ENCODE assay signal across 22 cellular contexts in the genomic region with DNA sequence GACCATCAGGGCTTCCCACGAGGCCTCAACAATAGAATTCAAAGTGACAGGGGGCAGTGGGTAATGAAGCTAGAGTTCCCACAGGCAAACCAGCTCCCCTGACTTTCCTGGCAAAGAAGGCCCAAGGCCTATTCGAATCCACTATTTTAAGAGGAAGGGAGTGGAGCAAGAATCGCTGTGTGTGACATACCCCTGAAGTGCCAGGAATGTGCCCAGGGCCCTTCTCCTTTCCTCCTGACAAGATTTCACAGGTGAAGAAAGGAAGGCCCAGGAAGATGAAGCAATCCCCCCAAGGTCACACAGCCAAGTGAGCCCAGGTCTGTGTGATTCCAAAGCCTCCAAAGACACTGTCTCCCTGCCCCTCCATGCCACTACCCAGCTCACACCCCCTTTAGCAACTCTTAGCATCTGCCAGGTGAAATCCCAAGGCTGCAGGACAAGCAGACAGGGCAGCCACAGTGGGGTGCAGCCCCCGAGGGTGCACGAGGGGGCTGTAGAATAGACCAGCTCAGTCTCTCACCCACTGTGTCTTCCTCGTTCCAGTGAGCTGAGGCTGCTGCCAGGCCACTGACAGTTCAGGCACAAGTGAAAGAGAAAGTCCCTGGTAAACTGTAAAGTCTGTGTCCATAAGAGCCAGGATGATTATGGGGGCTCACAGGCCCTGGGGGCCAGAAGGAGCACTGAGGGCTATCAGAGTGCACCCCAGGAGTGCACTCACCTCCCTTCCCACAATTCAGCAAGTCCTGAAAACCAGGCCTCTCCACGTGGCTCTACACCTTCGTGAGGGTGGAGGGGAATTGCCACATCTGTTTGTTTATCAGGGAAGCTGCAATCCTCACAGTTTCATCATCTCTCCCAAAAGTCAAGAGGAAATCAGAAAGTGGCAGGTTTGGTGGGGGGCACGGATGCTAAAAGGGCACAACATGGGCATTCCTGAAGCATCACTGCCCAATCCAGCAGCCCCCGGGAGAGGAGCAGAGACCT.
DNase-seq lines count a peak whose midpoint lies in the region; ATAC-seq, FAIRE-seq and TF ChIP-seq lines count a peak whose summit lies in the region.
"Had no signal": no experiment of that assay in that cellular context is flagged by ENCODE, and none has a peak within 500 bp of the region (broad histone marks: within the 10 kb centered on the region; RNA-seq: fewer than 3 reads in every experiment).

No MANE protein-coding gene starts in this region.

- H3K9me2 ChIP-seq in OCI-LY7 (ENCODE audit: insufficient read depth, low read length), result no peaks in the 10 kb centered on the region

- peak overlapping the region; percentile 77; the same call in 1 of the 2 replicates for H2AFZ ChIP-seq in OCI-LY7 (ENCODE audit: low read length)

- FAIRE-seq in small intestine (lab: Jason Lieb, UNC), result no peak
- FAIRE-seq: H54 had no signal

- H3K4me1 Mint-ChIP-seq in activated CD8-positive, alpha-beta T cell treated with anti-CD3 and anti-CD28 coated beads, Interleukin-2, amount 10 ng/mL, durations not matched to agents 7 days and 5 days (ENCODE audit: low read depth), result peaks cover 20% of the 10 kb centered on the region
- H3K4me1 Mint-ChIP-seq in activated CD8-positive, alpha-beta T cell treated with anti-CD3 and anti-CD28 coated beads for 36 hours (ENCODE audit: low read depth), result peaks cover 8% of the 10 kb centered on the region

- DNase-seq in activated CD8-positive, alpha-beta T cell treated with anti-CD3 and anti-CD28 coated beads, Interleukin-2, amount 10 ng/mL, durations not matched to agents 7 days and 5 days, result no peak
- no peak for DNase-seq in activated CD8-positive, alpha-beta T cell treated with anti-CD3 and anti-CD28 coated beads for 36 hours
- DNase-seq in OCI-LY7 (ENCODE audit: low spot score) (no peak), fibroblast of villous mesenchyme (ENCODE audit: low read depth) (peak; percentile 63), small intestine (peak; percentile 28), cortex of kidney (lab: John Stamatoyannopoulos, UW) (no peak), HPDE6-E6E7 (ENCODE audit: extremely low spot score) (no peak), NCI-H446 (lab: John Stamatoyannopoulos, UW) (no peak)
- DNase-seq: activated CD4-positive, alpha-beta memory T cell treated with anti-CD3 and anti-CD28 coated beads, Interleukin-2, amount 10 ng/mL, durations not matched to agents 7 days and 5 days; activated naive CD8-positive, alpha-beta T cell treated with anti-CD3 and anti-CD28 coated beads, Interleukin-2, amount 50 U/mL, for 24 hours; DMS153; dorsolateral prefrontal cortex; naive thymus-derived CD8-positive, alpha-beta T cell; NCI-H524; SIG-M5; spleen had no signal

- no peaks in the 10 kb centered on the region for H3K27me3 Mint-ChIP-seq in activated CD8-positive, alpha-beta T cell treated with anti-CD3 and anti-CD28 coated beads, Interleukin-2, amount 10 ng/mL, durations not matched to agents 7 days and 5 days (ENCODE audit: low read depth)
- H3K27me3 Mint-ChIP-seq in activated CD8-positive, alpha-beta T cell treated with anti-CD3 and anti-CD28 coated beads for 36 hours, result no peaks in the 10 kb centered on the region
- H3K27me3 Mint-ChIP-seq: activated naive CD8-positive, alpha-beta T cell treated with anti-CD3 and anti-CD28 coated beads, Interleukin-2, amount 50 U/mL, for 24 hours had no signal

- H3K36me3 Mint-ChIP-seq in activated CD8-positive, alpha-beta T cell treated with anti-CD3 and anti-CD28 coated beads, Interleukin-2, amount 10 ng/mL, durations not matched to agents 7 days and 5 days (ENCODE audit: low read depth), result no peaks in the 10 kb centered on the region
- H3K36me3 Mint-ChIP-seq in activated CD8-positive, alpha-beta T cell treated with anti-CD3 and anti-CD28 coated beads for 36 hours (ENCODE audit: low read depth), result no peaks in the 10 kb centered on the region
- H3K36me3 Mint-ChIP-seq: naive thymus-derived CD8-positive, alpha-beta T cell had no signal

- H3K27ac ChIP-seq in OCI-LY7 (ENCODE audit: low read depth, low read length, poor library complexity, severe bottlenecking) (no peak overlapping the region), small intestine (ENCODE audit: low read depth in 1 of 2, low read length in 1 of 2) (no peak overlapping the region)
- H3K27ac ChIP-seq: 22Rv1, C4-2B, cardiac muscle cell, dorsolateral prefrontal cortex, thoracic aorta had no signal

- no peak overlapping the region for H3K4me3 Mint-ChIP-seq in activated CD8-positive, alpha-beta T cell treated with anti-CD3 and anti-CD28 coated beads, Interleukin-2, amount 10 ng/mL, durations not matched to agents 7 days and 5 days
- no peak overlapping the region for H3K4me3 Mint-ChIP-seq in activated CD8-positive, alpha-beta T cell treated with anti-CD3 and anti-CD28 coated beads for 36 hours
- H3K4me3 Mint-ChIP-seq: activated CD4-positive, alpha-beta memory T cell treated with anti-CD3 and anti-CD28 coated beads, Interleukin-2, amount 10 ng/mL, durations not matched to agents 7 days and 5 days; activated naive CD8-positive, alpha-beta T cell treated with anti-CD3 and anti-CD28 coated beads, Interleukin-2, amount 50 U/mL, for 24 hours; activated T-helper 1 cell treated with anti-CD3 and anti-CD28 coated beads, Interleukin-12 subunit alpha, Interleukin-12 subunit beta, Interleukin-2, Interleukin-4 antibody, amounts not matched to agents 30 ng/mL and 10 ng/mL and 1 ng/mL, durations not matched to agents 14 hours and 24 hours and 36 hours; naive thymus-derived CD8-positive, alpha-beta T cell had no signal

- H3K4me1 ChIP-seq in OCI-LY7 (ENCODE audit: insufficient read depth, low read length, poor library complexity, severe bottlenecking), result peaks cover 41% of the 10 kb centered on the region
- no peaks in the 10 kb centered on the region for H3K4me1 ChIP-seq in small intestine (ENCODE audit: control insufficient read depth in 2 of 2, insufficient read depth in 1 of 2, low read depth in 1 of 2, low read length in 1 of 2)

- H3K27ac Mint-ChIP-seq in activated CD8-positive, alpha-beta T cell treated with anti-CD3 and anti-CD28 coated beads, Interleukin-2, amount 10 ng/mL, durations not matched to agents 7 days and 5 days, result no peak overlapping the region
- no peak overlapping the region for H3K27ac Mint-ChIP-seq in activated CD8-positive, alpha-beta T cell treated with anti-CD3 and anti-CD28 coated beads for 36 hours
- H3K27ac Mint-ChIP-seq: activated CD4-positive, alpha-beta memory T cell treated with anti-CD3 and anti-CD28 coated beads, Interleukin-2, amount 10 ng/mL, durations not matched to agents 7 days and 5 days; activated naive CD8-positive, alpha-beta T cell treated with anti-CD3 and anti-CD28 coated beads, Interleukin-2, amount 50 U/mL, for 24 hours; activated T-helper 1 cell treated with anti-CD3 and anti-CD28 coated beads, Interleukin-12 subunit alpha, Interleukin-12 subunit beta, Interleukin-2, Interleukin-4 antibody, amounts not matched to agents 30 ng/mL and 10 ng/mL and 1 ng/mL, durations not matched to agents 14 hours and 24 hours and 36 hours had no signal

- H3K4me3 ChIP-seq in OCI-LY7 (ENCODE audit: low read depth, low read length, poor library complexity, severe bottlenecking) (no peak overlapping the region), fibroblast of villous mesenchyme (ENCODE audit: low read depth, low read length) (no peak overlapping the region), small intestine (ENCODE audit: low read depth in 1 of 2, low read length in 2 of 2) (no peak overlapping the region)
- H3K4me3 ChIP-seq: cardiac muscle cell, dorsolateral prefrontal cortex, spleen, thoracic aorta had no signal

- H3K79me2 ChIP-seq in OCI-LY7 (ENCODE audit: insufficient read depth, low read depth, low read length), result no peaks in the 10 kb centered on the region

- no peaks in the 10 kb centered on the region for H3K9me3 Mint-ChIP-seq in activated CD8-positive, alpha-beta T cell treated with anti-CD3 and anti-CD28 coated beads, Interleukin-2, amount 10 ng/mL, durations not matched to agents 7 days and 5 days (ENCODE audit: insufficient read depth)
- no peaks in the 10 kb centered on the region for H3K9me3 Mint-ChIP-seq in activated CD8-positive, alpha-beta T cell treated with anti-CD3 and anti-CD28 coated beads for 36 hours
- H3K9me3 Mint-ChIP-seq: activated CD4-positive, alpha-beta memory T cell treated with anti-CD3 and anti-CD28 coated beads, Interleukin-2, amount 10 ng/mL, durations not matched to agents 7 days and 5 days; activated naive CD8-positive, alpha-beta T cell treated with anti-CD3 and anti-CD28 coated beads, Interleukin-2, amount 50 U/mL, for 24 hours; activated T-helper 1 cell treated with anti-CD3 and anti-CD28 coated beads, Interleukin-12 subunit alpha, Interleukin-12 subunit beta, Interleukin-2, Interleukin-4 antibody, amounts not matched to agents 30 ng/mL and 10 ng/mL and 1 ng/mL, durations not matched to agents 14 hours and 24 hours and 36 hours; naive thymus-derived CD8-positive, alpha-beta T cell had no signal

- no peak overlapping the region for H3K4me2 ChIP-seq in OCI-LY7 (ENCODE audit: low read length)

- WGBS in small intestine, 3 donors, result 46 to 61% (median 48%) methylated on average over 10 of the region's 10 CpGs

- no peak for TF ChIP-seq CTCF in activated CD8-positive, alpha-beta T cell treated with anti-CD3 and anti-CD28 coated beads for 36 hours (IDR thresholded peaks at IDR 0.05)
- TF ChIP-seq CTCF in OCI-LY7 (conservative IDR thresholded peaks at IDR 0.05; ENCODE audit: low read length) (no peak), fibroblast of villous mesenchyme (IDR thresholded peaks at IDR 0.05; ENCODE audit: insufficient read depth, low read depth, low read length) (no peak)

- H3K36me3 ChIP-seq in OCI-LY7 (ENCODE audit: insufficient read depth, low read length) (no peaks in the 10 kb centered on the region), small intestine (ENCODE audit: control insufficient read depth in 2 of 2, insufficient read depth in 2 of 2, low read length in 2 of 2) (no peaks in the 10 kb centered on the region)
- H3K36me3 ChIP-seq: cardiac muscle cell, spleen, thoracic aorta had no signal

- intact Hi-C loops in activated CD8-positive, alpha-beta T cell treated with anti-CD3 and anti-CD28 coated beads for 36 hours (cut with micrococcal nuclease), result no loop called here
- intact Hi-C loops in OCI-LY7 (cut with micrococcal nuclease; ENCODE audit: unreplicated experiment), result no loop called here

- peak; percentile 42 for ATAC-seq in activated CD8-positive, alpha-beta T cell treated with anti-CD3 and anti-CD28 coated beads, Interleukin-2, amount 10 ng/mL, durations not matched to agents 7 days and 5 days
- ATAC-seq in activated CD8-positive, alpha-beta T cell treated with anti-CD3 and anti-CD28 coated beads for 36 hours, result no peak
- ATAC-seq: activated naive CD8-positive, alpha-beta T cell treated with anti-CD3 and anti-CD28 coated beads, Interleukin-2, amount 50 U/mL, for 24 hours; naive thymus-derived CD8-positive, alpha-beta T cell had no signal

- H3K27me3 ChIP-seq in small intestine (ENCODE audit: control insufficient read depth in 2 of 2, insufficient read depth in 2 of 2, low read length in 2 of 2), result no peaks in the 10 kb centered on the region
- H3K27me3 ChIP-seq: cardiac muscle cell, dorsolateral prefrontal cortex had no signal

- CTCF ChIA-PET in activated CD8-positive, alpha-beta T cell treated with anti-CD3 and anti-CD28 coated beads, Interleukin-2, amount 10 ng/mL, durations not matched to agents 7 days and 5 days (lab: Charles Lee), result interaction anchor here (1.4 kb wide), 1 partner anchor 66 kb away, joined by 3 read pairs; no protein-coding TSS in a partner anchor
- CTCF ChIA-PET in activated CD8-positive, alpha-beta T cell treated with anti-CD3 and anti-CD28 coated beads for 36 hours (lab: Charles Lee), result interaction anchor here (1.6 kb wide), 1 partner anchor 197 kb away, joined by 3 read pairs; no protein-coding TSS in a partner anchor
- CTCF ChIA-PET in OCI-LY7 (lab: Charles Lee; ENCODE audit: unreplicated experiment), result no interaction called here

- BruUV-seq in OCI-LY7 (replicated peaks; lab: Mats Ljungman, UMichigan), result no TSS peak

- POLR2A ChIA-PET in activated CD8-positive, alpha-beta T cell treated with anti-CD3 and anti-CD28 coated beads, Interleukin-2, amount 10 ng/mL, durations not matched to agents 7 days and 5 days (lab: Charles Lee), result no interaction called here
- POLR2A ChIA-PET in activated CD8-positive, alpha-beta T cell treated with anti-CD3 and anti-CD28 coated beads for 36 hours (lab: Charles Lee), result no interaction called here
- POLR2A ChIA-PET in OCI-LY7 (lab: Charles Lee), result interaction anchor here (0.6 to 1.6 kb wide), 3 partner anchors 10 to 309 kb away, joined by 3 to 4 read pairs (median 3); no protein-coding TSS in a partner anchor

- H3K9me3 ChIP-seq in OCI-LY7 (ENCODE audit: low read length), result no peaks in the 10 kb centered on the region
- no peaks in the 10 kb centered on the region for H3K9me3 ChIP-seq in small intestine (ENCODE audit: control insufficient read depth, low read depth)
- H3K9me3 ChIP-seq: spleen, thoracic aorta had no signal

- H4K20me1 ChIP-seq in OCI-LY7 (ENCODE audit: insufficient read depth, low read length), result no peaks in the 10 kb centered on the region

Comparison
In these comparisons a context has a peak if more than half of its experiments do, and no peak if none do; other contexts are left out.
1. DNase-seq: peak in fibroblast of villous mesenchyme (single experiment) and small intestine (single experiment); none in activated CD8-positive, alpha-beta T cell treated with anti-CD3 and anti-CD28 coated beads, Interleukin-2, amount 10 ng/mL, durations not matched to agents 7 days and 5 days (single experiment), activated CD8-positive, alpha-beta T cell treated with anti-CD3 and anti-CD28 coated beads for 36 hours (single experiment), OCI-LY7 (single experiment), cortex of kidney (single experiment), HPDE6-E6E7 (single experiment) and NCI-H446 (0 of 2).